In genomic region chr12:73623421-73623820, GRCh38 we compare ENCODE assay signal across 31 cellular contexts.
"Had no signal": no experiment of that assay in that cellular context is flagged by ENCODE, and none has a peak within 500 bp of the region (broad histone marks: within the 10 kb centered on the region; RNA-seq: fewer than 3 reads in every experiment).

No MANE protein-coding gene starts in this region.

- H3K9me3 ChIP-seq: adrenal gland, ascending aorta, body of pancreas, breast epithelium had no signal

- H3K4me3 ChIP-seq: adrenal gland, ascending aorta, body of pancreas, breast epithelium, cardiac muscle cell had no signal

- H3K4me1 ChIP-seq: adrenal gland, ascending aorta, body of pancreas, breast epithelium had no signal

- DNase-seq: activated effector memory CD4-positive, alpha-beta T cell treated with anti-CD3 and anti-CD28 coated beads, Interleukin-2, amount 50 U/mL, for 16 hours; activated effector memory CD4-positive, alpha-beta T cell treated with Interleukin-2 at 50 U/mL for 16 hours; activated gamma-delta T cell; activated gamma-delta T cell treated with Interleukin-2 at 50 U/mL for 16 hours; activated naive CD4-positive, alpha-beta T cell; activated naive CD4-positive, alpha-beta T cell treated with anti-CD3 and anti-CD28 coated beads for 36 hours; activated naive CD4-positive, alpha-beta T cell treated with anti-CD3 and anti-CD28 coated beads, Interleukin-2, amount 10 ng/mL, durations not matched to agents 7 days and 5 days; activated naive CD4-positive, alpha-beta T cell treated with anti-CD3 and anti-CD28 coated beads, Interleukin-2, amount 50 U/mL, for 16 hours; activated naive CD4-positive, alpha-beta T cell treated with Interleukin-2 at 50 U/mL for 16 hours; activated naive CD8-positive, alpha-beta T cell treated with anti-CD3 and anti-CD28 coated beads for 36 hours; activated naive CD8-positive, alpha-beta T cell treated with anti-CD3 and anti-CD28 coated beads, Interleukin-2, amount 10 ng/mL, durations not matched to agents 7 days and 5 days; activated naive CD8-positive, alpha-beta T cell treated with anti-CD3 and anti-CD28 coated beads, Interleukin-2, amount 50 U/mL, for 24 hours; activated T-cell treated with anti-CD3 and anti-CD28 coated beads, Interleukin-2, amount 50 U/mL, for 24 hours; activated T-cell treated with anti-CD3 and anti-CD28 coated beads, Interleukin-2, amount 50 U/mL, for 4 hours; activated T-cell treated with anti-CD3 and anti-CD28 coated beads, Interleukin-2, amount 50 U/mL, for 48 hours; activated T-cell treated with anti-CD3 and anti-CD28 coated beads, Interleukin-2, amount 50 U/mL, for 72 hours; adrenal gland; amniotic stem cell; amygdala; anterior cingulate cortex; aorta; body of pancreas; brain microvascular endothelial cell; caudate nucleus; central memory CD4-positive, alpha-beta T cell; cerebellar nuclear complex had no signal

- H3K36me3 ChIP-seq: adrenal gland, ascending aorta, brain microvascular endothelial cell, cardiac muscle cell had no signal

- H3K27ac ChIP-seq: adrenal gland, ascending aorta, body of pancreas, brain microvascular endothelial cell, breast epithelium, cardiac muscle cell had no signal

- H3K27me3 ChIP-seq: adrenal gland, ascending aorta, body of pancreas, brain microvascular endothelial cell, breast epithelium, cardiac muscle cell had no signal

- ATAC-seq: activated naive CD4-positive, alpha-beta T cell treated with anti-CD3 and anti-CD28 coated beads, Interleukin-2, amount 50 U/mL, for 72 hours; activated naive CD8-positive, alpha-beta T cell treated with anti-CD3 and anti-CD28 coated beads, Interleukin-2, amount 50 U/mL, for 24 hours; activated T-cell treated with anti-CD3 and anti-CD28 coated beads, Interleukin-2, amount 50 U/mL, for 4 hours; activated T-cell treated with anti-CD3 and anti-CD28 coated beads, Interleukin-2, amount 50 U/mL, for 72 hours; activated T-helper 17 cell treated with anti-CD3 and anti-CD28 coated beads, Interleukin-2, amount 50 U/mL, for 72 hours; body of pancreas had no signal
